ENCODE assay signal across 1 cellular context in the genomic region with DNA sequence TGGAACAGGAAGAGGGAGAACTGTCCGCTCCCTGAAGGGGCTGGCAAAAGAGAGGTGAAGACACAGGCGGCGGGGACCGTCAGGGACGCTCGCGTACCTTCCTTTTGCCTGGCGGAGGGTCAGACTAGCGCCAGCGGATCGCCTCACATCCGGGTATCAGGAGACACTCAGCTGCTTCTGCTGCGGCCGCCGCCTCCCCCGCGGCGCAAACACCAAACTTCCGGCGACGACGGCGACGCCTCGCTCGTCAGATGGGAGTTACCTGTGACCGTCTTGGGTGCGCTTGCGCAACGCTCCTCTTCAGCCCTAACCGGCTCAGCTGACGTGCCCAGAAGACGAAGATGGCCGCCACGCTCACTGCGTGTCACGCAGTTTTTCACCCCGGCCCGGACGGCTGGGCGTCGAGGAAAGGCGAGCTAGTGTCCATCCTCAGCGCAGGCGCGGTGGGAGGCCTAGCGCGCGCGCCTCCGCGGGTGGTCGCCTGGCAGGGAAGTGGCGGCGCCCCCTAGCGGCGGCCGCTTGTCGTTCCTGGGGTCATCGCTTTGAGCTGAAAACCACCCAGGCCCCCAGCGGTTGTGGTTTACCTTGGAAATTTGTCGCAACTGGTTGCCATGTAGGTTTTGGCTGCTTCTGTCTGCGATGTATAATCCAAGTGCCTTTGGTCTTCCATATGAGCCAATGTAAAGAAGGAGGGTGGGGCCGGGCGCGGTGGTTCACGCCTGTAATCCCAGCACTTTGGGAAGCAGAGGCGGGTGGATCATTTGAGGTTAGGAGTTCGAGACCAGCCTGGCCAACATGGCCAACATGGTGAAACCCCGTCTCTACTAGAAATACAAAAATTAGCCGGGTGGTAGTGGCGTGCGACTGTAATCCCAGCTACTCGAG.
TF ChIP-seq lines count a peak whose summit lies in the region.

A gene with protein sequence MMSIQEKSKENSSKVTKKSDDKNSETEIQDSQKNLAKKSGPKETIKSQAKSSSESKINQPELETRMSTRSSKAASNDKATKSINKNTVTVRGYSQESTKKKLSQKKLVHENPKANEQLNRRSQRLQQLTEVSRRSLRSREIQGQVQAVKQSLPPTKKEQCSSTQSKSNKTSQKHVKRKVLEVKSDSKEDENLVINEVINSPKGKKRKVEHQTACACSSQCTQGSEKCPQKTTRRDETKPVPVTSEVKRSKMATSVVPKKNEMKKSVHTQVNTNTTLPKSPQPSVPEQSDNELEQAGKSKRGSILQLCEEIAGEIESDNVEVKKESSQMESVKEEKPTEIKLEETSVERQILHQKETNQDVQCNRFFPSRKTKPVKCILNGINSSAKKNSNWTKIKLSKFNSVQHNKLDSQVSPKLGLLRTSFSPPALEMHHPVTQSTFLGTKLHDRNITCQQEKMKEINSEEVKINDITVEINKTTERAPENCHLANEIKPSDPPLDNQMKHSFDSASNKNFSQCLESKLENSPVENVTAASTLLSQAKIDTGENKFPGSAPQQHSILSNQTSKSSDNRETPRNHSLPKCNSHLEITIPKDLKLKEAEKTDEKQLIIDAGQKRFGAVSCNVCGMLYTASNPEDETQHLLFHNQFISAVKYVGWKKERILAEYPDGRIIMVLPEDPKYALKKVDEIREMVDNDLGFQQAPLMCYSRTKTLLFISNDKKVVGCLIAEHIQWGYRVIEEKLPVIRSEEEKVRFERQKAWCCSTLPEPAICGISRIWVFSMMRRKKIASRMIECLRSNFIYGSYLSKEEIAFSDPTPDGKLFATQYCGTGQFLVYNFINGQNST (minus strand): TSS at position 179 of the 885 bp plus-strand sequence. CDS start 25,861 bp downstream, outside the sequence.

TF ChIP-seq in K562, 482 proteins besides CTCF, POLR2A, EP300 and RAD21 (continued from another document and continues in another):
- TF ChIP-seq, protein P1, sequence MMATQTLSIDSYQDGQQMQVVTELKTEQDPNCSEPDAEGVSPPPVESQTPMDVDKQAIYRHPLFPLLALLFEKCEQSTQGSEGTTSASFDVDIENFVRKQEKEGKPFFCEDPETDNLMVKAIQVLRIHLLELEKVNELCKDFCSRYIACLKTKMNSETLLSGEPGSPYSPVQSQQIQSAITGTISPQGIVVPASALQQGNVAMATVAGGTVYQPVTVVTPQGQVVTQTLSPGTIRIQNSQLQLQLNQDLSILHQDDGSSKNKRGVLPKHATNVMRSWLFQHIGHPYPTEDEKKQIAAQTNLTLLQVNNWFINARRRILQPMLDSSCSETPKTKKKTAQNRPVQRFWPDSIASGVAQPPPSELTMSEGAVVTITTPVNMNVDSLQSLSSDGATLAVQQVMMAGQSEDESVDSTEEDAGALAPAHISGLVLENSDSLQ (IDR thresholded peaks at IDR 0.05), result peak; percentile 89
- no peak for TF ChIP-seq ZNF445 (CRISPR knock-in tag; IDR thresholded peaks at IDR 0.05; ENCODE audit: low read depth)
- no peak for TF ChIP-seq GATA2 (CRISPR knock-in tag; IDR thresholded peaks at IDR 0.05)
- peak; percentile 66; the same call in 1 of the 2 replicates for TF ChIP-seq SPI1 (IDR thresholded peaks at IDR 0.05; ENCODE audit: borderline replicate concordance, low read depth, low read length)
- peak; percentile 79 for TF ChIP-seq KLF16 (IDR thresholded peaks at IDR 0.05)
- no peak for TF ChIP-seq STAT5B (CRISPR knock-in tag; IDR thresholded peaks at IDR 0.05)
- TF ChIP-seq TAF7 (tag; IDR thresholded peaks at IDR 0.05), result peak; percentile 31; the same call in 1 of the 2 replicates
- TF ChIP-seq FOSL1 (tag; conservative IDR thresholded peaks at IDR 0.05), result no peak
- TF ChIP-seq KLF13 (tag; IDR thresholded peaks at IDR 0.05; ENCODE audit: borderline replicate concordance, low read depth), result no peak
- no peak for TF ChIP-seq SRSF9 (IDR thresholded peaks at IDR 0.05; ENCODE audit: borderline replicate concordance, low read depth, low read length)
- TF ChIP-seq POLR2B (IDR thresholded peaks at IDR 0.05; ENCODE audit: low read depth, partially characterized antibody), result peak; percentile 92
- peak; percentile 54; the same call in 1 of the 2 replicates for TF ChIP-seq GTF2F1 (IDR thresholded peaks at IDR 0.05; ENCODE audit: low read depth, low read length)
- TF ChIP-seq MTA3 (IDR thresholded peaks at IDR 0.05; ENCODE audit: borderline replicate concordance), result peak; percentile 86
- TF ChIP-seq FOXA1 (IDR thresholded peaks at IDR 0.05; ENCODE audit: borderline replicate concordance), result no peak
- TF ChIP-seq SOX6 (IDR thresholded peaks at IDR 0.05), result peak; percentile 51; the same call in 1 of the 2 replicates
- TF ChIP-seq USF1 (CRISPR knock-in tag; IDR thresholded peaks at IDR 0.05), result peak; percentile 74
- TF ChIP-seq ETS1 (conservative IDR thresholded peaks at IDR 0.05; ENCODE audit: control insufficient read depth, low read depth, low read length), result 0 out of 2 replicates have a peak, but pooled peaks have one; percentile 57
- TF ChIP-seq PBX2 (CRISPR knock-in tag; IDR thresholded peaks at IDR 0.05; ENCODE audit: low read depth), result no peak
- no peak for TF ChIP-seq PBX2 (tag; conservative IDR thresholded peaks at IDR 0.05; ENCODE audit: low read depth)
- TF ChIP-seq ZNF318 (IDR thresholded peaks at IDR 0.05; ENCODE audit: borderline replicate concordance in 1 of 2, low read depth in 1 of 2), result peak in 1 of 2 experiments; percentile 54; a peak in 1 of 4 replicates
